In the genomic region with DNA sequence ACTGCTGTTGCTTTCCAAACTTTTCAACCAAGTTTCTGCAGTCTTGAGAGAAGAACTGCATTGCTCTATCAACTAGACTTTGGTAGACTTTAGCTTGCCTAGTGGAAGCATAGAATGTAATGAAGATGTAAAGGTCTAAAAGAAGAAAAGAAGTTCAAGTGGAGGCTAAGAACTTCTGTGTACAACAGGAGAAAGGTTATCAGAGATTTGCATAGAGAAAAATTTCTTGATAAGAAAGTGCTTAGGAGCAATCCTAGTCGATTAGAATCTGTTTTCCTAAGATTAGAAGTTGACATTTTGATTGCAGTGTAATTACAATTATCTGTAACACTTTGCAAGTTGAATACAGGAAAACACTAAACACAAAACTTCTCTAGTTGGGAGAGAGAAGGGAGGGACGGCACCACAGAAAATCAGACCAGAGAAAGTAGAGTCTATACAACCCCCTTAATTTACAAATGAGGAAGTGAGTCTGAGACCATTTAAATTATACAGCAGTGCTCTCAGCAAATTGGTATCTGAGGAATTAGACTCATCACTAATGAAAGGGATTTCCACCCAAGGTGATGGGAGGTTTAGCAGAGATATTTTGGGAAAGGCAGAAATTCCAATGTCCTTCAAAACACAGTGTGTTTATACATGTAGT, we compare ENCODE assay signal across 1 cellular context.
TF ChIP-seq lines count a peak whose summit lies in the region.

No MANE protein-coding gene starts in this region.

TF ChIP-seq in GM12878, 131 proteins besides CTCF, POLR2A, EP300 and RAD21 (continued from another document and continues in another):
- no peak; the same call in 1 of the 2 replicates for TF ChIP-seq IRF4 (IDR thresholded peaks at IDR 0.05; ENCODE audit: low read depth, low read length)
- no peak for TF ChIP-seq MTA3 (IDR thresholded peaks at IDR 0.05; ENCODE audit: borderline replicate concordance, low read length)
- peak; percentile 66 for TF ChIP-seq IKZF1 (conservative IDR thresholded peaks at IDR 0.05)
- no peak for TF ChIP-seq CBX3 (IDR thresholded peaks at IDR 0.05; ENCODE audit: borderline replicate concordance, low read depth)
- TF ChIP-seq RAD51 (IDR thresholded peaks at IDR 0.05) = no peak
- no peak for TF ChIP-seq JUNB (IDR thresholded peaks at IDR 0.05)
- no peak for TF ChIP-seq ZNF622 (IDR thresholded peaks at IDR 0.05)
- peak; percentile 97 for TF ChIP-seq SPI1 (IDR thresholded peaks at IDR 0.05; ENCODE audit: borderline replicate concordance, insufficient read depth, low read depth, low read length)
- TF ChIP-seq BCL11A (IDR thresholded peaks at IDR 0.05; ENCODE audit: low read depth, low read length) = peak; percentile 52; the same call in 1 of the 2 replicates
- TF ChIP-seq MEF2B (IDR thresholded peaks at IDR 0.05; ENCODE audit: partially characterized antibody, poor library complexity, severe bottlenecking) = no peak
- no peak for TF ChIP-seq WRNIP1 (IDR thresholded peaks at IDR 0.05; ENCODE audit: borderline replicate concordance, low read depth, low read length)
- no peak for TF ChIP-seq CEBPZ (IDR thresholded peaks at IDR 0.05; ENCODE audit: low read depth, low read length)
- no peak for TF ChIP-seq KDM1A (IDR thresholded peaks at IDR 0.05; ENCODE audit: borderline replicate concordance)
- TF ChIP-seq CHD2 (IDR thresholded peaks at IDR 0.05; ENCODE audit: borderline replicate concordance, low read depth, low read length) = no peak
- TF ChIP-seq, protein P1, sequence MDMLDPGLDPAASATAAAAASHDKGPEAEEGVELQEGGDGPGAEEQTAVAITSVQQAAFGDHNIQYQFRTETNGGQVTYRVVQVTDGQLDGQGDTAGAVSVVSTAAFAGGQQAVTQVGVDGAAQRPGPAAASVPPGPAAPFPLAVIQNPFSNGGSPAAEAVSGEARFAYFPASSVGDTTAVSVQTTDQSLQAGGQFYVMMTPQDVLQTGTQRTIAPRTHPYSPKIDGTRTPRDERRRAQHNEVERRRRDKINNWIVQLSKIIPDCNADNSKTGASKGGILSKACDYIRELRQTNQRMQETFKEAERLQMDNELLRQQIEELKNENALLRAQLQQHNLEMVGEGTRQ (IDR thresholded peaks at IDR 0.05; ENCODE audit: borderline replicate concordance, low read depth, low read length) = no peak
- TF ChIP-seq POLR2AphosphoS2 (IDR thresholded peaks at IDR 0.05; ENCODE audit: low read depth, low read length) = no peak
- TF ChIP-seq, protein P2, sequence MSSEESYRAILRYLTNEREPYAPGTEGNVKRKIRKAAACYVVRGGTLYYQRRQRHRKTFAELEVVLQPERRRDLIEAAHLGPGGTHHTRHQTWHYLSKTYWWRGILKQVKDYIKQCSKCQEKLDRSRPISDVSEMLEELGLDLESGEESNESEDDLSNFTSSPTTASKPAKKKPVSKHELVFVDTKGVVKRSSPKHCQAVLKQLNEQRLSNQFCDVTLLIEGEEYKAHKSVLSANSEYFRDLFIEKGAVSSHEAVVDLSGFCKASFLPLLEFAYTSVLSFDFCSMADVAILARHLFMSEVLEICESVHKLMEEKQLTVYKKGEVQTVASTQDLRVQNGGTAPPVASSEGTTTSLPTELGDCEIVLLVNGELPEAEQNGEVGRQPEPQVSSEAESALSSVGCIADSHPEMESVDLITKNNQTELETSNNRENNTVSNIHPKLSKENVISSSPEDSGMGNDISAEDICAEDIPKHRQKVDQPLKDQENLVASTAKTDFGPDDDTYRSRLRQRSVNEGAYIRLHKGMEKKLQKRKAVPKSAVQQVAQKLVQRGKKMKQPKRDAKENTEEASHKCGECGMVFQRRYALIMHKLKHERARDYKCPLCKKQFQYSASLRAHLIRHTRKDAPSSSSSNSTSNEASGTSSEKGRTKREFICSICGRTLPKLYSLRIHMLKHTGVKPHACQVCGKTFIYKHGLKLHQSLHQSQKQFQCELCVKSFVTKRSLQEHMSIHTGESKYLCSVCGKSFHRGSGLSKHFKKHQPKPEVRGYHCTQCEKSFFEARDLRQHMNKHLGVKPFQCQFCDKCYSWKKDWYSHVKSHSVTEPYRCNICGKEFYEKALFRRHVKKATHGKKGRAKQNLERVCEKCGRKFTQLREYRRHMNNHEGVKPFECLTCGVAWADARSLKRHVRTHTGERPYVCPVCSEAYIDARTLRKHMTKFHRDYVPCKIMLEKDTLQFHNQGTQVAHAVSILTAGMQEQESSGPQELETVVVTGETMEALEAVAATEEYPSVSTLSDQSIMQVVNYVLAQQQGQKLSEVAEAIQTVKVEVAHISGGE (CRISPR knock-in tag; IDR thresholded peaks at IDR 0.05) = no peak
- TF ChIP-seq SIN3A (IDR thresholded peaks at IDR 0.05; ENCODE audit: low read depth, low read length) = no peak
- TF ChIP-seq PAX8 (IDR thresholded peaks at IDR 0.05) = no peak
- TF ChIP-seq KAT2A (conservative IDR thresholded peaks at IDR 0.05; ENCODE audit: control insufficient read depth, low read depth, low read length) = no peak
- TF ChIP-seq GABPA (IDR thresholded peaks at IDR 0.05; ENCODE audit: low read depth) = no peak
- no peak for TF ChIP-seq SMAD5 (IDR thresholded peaks at IDR 0.05; ENCODE audit: low read depth)
- TF ChIP-seq ZNF274 (IDR thresholded peaks at IDR 0.05; ENCODE audit: insufficient read depth, insufficient read length) = no peak
- peak; percentile 91 for TF ChIP-seq ZSCAN29 (IDR thresholded peaks at IDR 0.05)
- TF ChIP-seq CEBPB (IDR thresholded peaks at IDR 0.05; ENCODE audit: borderline replicate concordance in 1 of 2, low read depth in 2 of 2, low read length in 2 of 2) = no peak
- no peak for TF ChIP-seq ZNF687 (IDR thresholded peaks at IDR 0.05)
- TF ChIP-seq, protein P3, sequence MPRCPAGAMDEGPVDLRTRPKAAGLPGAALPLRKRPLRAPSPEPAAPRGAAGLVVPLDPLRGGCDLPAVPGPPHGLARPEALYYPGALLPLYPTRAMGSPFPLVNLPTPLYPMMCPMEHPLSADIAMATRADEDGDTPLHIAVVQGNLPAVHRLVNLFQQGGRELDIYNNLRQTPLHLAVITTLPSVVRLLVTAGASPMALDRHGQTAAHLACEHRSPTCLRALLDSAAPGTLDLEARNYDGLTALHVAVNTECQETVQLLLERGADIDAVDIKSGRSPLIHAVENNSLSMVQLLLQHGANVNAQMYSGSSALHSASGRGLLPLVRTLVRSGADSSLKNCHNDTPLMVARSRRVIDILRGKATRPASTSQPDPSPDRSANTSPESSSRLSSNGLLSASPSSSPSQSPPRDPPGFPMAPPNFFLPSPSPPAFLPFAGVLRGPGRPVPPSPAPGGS (IDR thresholded peaks at IDR 0.05; ENCODE audit: borderline replicate concordance, insufficient read depth, low read depth, low read length, poor library complexity, severe bottlenecking) = no peak
- TF ChIP-seq, protein P4, sequence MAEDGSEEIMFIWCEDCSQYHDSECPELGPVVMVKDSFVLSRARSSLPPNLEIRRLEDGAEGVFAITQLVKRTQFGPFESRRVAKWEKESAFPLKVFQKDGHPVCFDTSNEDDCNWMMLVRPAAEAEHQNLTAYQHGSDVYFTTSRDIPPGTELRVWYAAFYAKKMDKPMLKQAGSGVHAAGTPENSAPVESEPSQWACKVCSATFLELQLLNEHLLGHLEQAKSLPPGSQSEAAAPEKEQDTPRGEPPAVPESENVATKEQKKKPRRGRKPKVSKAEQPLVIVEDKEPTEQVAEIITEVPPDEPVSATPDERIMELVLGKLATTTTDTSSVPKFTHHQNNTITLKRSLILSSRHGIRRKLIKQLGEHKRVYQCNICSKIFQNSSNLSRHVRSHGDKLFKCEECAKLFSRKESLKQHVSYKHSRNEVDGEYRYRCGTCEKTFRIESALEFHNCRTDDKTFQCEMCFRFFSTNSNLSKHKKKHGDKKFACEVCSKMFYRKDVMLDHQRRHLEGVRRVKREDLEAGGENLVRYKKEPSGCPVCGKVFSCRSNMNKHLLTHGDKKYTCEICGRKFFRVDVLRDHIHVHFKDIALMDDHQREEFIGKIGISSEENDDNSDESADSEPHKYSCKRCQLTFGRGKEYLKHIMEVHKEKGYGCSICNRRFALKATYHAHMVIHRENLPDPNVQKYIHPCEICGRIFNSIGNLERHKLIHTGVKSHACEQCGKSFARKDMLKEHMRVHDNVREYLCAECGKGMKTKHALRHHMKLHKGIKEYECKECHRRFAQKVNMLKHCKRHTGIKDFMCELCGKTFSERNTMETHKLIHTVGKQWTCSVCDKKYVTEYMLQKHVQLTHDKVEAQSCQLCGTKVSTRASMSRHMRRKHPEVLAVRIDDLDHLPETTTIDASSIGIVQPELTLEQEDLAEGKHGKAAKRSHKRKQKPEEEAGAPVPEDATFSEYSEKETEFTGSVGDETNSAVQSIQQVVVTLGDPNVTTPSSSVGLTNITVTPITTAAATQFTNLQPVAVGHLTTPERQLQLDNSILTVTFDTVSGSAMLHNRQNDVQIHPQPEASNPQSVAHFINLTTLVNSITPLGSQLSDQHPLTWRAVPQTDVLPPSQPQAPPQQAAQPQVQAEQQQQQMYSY (CRISPR knock-in tag; IDR thresholded peaks at IDR 0.05) = no peak
- peak; percentile 67; the same call in 1 of the 2 replicates for TF ChIP-seq ZNF217 (IDR thresholded peaks at IDR 0.05)
- TF ChIP-seq NBN (IDR thresholded peaks at IDR 0.05) = no peak
- no peak for TF ChIP-seq TARDBP (IDR thresholded peaks at IDR 0.05; ENCODE audit: borderline replicate concordance)
- TF ChIP-seq STAT1 (conservative IDR thresholded peaks at IDR 0.05) = no peak
- TF ChIP-seq, protein P5, sequence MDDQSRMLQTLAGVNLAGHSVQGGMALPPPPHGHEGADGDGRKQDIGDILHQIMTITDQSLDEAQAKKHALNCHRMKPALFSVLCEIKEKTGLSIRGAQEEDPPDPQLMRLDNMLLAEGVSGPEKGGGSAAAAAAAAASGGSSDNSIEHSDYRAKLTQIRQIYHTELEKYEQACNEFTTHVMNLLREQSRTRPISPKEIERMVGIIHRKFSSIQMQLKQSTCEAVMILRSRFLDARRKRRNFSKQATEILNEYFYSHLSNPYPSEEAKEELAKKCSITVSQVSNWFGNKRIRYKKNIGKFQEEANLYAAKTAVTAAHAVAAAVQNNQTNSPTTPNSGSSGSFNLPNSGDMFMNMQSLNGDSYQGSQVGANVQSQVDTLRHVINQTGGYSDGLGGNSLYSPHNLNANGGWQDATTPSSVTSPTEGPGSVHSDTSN (IDR thresholded peaks at IDR 0.05; ENCODE audit: insufficient replicate concordance, low read depth, low read length) = no peak
- TF ChIP-seq RUNX3 (IDR thresholded peaks at IDR 0.05; ENCODE audit: low read length) = peak; percentile 49; the same call in 1 of the 2 replicates
- TF ChIP-seq, protein P6, sequence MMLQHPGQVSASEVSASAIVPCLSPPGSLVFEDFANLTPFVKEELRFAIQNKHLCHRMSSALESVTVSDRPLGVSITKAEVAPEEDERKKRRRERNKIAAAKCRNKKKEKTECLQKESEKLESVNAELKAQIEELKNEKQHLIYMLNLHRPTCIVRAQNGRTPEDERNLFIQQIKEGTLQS (IDR thresholded peaks at IDR 0.05; ENCODE audit: borderline replicate concordance, extremely low read depth, low read depth, low read length) = no peak
- no peak for TF ChIP-seq SUZ12 (IDR thresholded peaks at IDR 0.05; ENCODE audit: unreplicated experiment)
- TF ChIP-seq MXI1 (IDR thresholded peaks at IDR 0.05; ENCODE audit: low read depth, low read length) = no peak
- TF ChIP-seq ASH2L (IDR thresholded peaks at IDR 0.05; ENCODE audit: borderline replicate concordance, low read depth) = no peak
- TF ChIP-seq ZNF384 (IDR thresholded peaks at IDR 0.05; ENCODE audit: borderline replicate concordance, low read depth, low read length) = no peak
- no peak for TF ChIP-seq NR2C2 (IDR thresholded peaks at IDR 0.05; ENCODE audit: borderline replicate concordance, control insufficient read depth, insufficient read length, low read depth)
- TF ChIP-seq BMI1 (IDR thresholded peaks at IDR 0.05; ENCODE audit: borderline replicate concordance) = no peak
- no peak for TF ChIP-seq NR2F1 (conservative IDR thresholded peaks at IDR 0.05)
